ENCODE assay signal across 1 cellular context in the genomic region with DNA sequence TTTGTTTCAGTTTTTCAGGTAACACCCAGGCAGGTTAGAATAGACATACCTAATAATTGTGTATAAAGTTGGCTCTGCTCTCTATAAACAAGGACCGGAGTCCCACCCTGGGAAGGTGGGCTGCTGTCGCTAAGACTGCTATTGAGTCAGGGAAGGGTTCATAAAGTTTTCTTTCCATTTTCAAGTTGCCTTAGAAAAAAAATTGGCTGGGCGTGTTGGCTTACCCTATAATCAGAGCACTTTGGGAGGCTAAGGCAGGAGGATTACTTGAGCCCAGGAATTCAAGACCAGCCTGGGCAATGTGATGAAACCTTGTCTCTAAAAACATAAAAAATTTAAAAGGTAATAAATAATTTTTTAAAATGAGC.
TF ChIP-seq lines count a peak whose summit lies in the region.

No MANE protein-coding gene starts in this region.

TF ChIP-seq in K562, 482 proteins besides CTCF, POLR2A, EP300 and RAD21 (continued from another document):
- TF ChIP-seq, protein P1, sequence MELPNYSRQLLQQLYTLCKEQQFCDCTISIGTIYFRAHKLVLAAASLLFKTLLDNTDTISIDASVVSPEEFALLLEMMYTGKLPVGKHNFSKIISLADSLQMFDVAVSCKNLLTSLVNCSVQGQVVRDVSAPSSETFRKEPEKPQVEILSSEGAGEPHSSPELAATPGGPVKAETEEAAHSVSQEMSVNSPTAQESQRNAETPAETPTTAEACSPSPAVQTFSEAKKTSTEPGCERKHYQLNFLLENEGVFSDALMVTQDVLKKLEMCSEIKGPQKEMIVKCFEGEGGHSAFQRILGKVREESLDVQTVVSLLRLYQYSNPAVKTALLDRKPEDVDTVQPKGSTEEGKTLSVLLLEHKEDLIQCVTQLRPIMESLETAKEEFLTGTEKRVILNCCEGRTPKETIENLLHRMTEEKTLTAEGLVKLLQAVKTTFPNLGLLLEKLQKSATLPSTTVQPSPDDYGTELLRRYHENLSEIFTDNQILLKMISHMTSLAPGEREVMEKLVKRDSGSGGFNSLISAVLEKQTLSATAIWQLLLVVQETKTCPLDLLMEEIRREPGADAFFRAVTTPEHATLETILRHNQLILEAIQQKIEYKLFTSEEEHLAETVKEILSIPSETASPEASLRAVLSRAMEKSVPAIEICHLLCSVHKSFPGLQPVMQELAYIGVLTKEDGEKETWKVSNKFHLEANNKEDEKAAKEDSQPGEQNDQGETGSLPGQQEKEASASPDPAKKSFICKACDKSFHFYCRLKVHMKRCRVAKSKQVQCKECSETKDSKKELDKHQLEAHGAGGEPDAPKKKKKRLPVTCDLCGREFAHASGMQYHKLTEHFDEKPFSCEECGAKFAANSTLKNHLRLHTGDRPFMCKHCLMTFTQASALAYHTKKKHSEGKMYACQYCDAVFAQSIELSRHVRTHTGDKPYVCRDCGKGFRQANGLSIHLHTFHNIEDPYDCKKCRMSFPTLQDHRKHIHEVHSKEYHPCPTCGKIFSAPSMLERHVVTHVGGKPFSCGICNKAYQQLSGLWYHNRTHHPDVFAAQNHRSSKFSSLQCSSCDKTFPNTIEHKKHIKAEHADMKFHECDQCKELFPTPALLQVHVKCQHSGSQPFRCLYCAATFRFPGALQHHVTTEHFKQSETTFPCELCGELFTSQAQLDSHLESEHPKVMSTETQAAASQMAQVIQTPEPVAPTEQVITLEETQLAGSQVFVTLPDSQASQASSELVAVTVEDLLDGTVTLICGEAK (IDR thresholded peaks at IDR 0.05) = peak; percentile 83
- TF ChIP-seq, protein P1 (CRISPR knock-in tag; IDR thresholded peaks at IDR 0.05) = no peak
- TF ChIP-seq ZNF384 (IDR thresholded peaks at IDR 0.05; ENCODE audit: low read depth, low read length) = 0 out of 2 replicates have a peak, but pooled peaks have one; percentile 15
